12 cellular contexts compared by ENCODE assay signal in the genomic region with DNA sequence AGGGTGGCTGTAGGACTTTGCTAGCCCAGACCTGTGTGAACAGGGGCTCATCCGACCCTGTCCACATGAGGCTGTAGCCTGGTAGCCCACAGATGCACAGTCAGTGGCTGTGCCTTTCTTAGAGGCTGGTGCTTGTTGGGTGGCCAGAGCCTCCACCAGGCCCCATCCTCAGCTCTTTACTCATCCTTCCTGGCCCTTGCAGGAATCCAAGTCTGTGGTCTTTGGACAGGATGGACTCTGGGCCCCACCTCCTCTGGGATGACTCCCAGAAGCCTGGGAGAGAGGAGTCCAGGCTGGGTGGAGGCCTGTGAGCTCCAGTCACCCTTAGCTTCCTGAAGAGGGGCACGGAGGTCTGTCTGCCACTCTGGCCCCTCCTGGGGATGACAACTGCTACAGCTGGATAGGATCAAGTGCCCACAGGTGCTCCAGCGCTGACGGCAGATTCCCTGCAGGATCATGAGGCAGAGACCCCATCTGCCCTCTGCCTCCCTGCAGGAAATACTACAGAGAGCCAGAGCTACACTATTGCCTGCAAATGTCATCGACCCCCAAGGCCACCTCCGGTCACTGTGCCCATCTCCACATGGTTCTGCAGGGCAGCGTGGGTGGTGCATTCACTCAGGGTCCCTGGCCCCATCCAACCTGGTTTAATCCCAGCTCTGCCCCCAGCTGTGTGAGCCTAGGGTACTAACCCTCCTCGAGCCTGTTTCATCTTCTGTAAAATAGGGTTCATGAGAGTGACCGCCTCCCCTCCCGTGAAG.
DNase-seq lines count a peak whose midpoint lies in the region; ATAC-seq and TF ChIP-seq lines count a peak whose summit lies in the region.
"Had no signal": no experiment of that assay in that cellular context is flagged by ENCODE, and none has a peak within 500 bp of the region (broad histone marks: within the 10 kb centered on the region; RNA-seq: fewer than 3 reads in every experiment).

No MANE protein-coding gene starts in this region.

- no peak for ATAC-seq in HG02642 (IDR thresholded peaks at IDR 0.05; ENCODE audit: poor library complexity, unreplicated experiment)

- no peak for TF ChIP-seq EP300 in tibial nerve (IDR thresholded peaks at IDR 0.05)

- no peaks in the 10 kb centered on the region for H3K79me2 ChIP-seq in GM23248 (ENCODE audit: insufficient read depth)

- TF ChIP-seq POLR2A in lower leg skin (IDR thresholded peaks at IDR 0.05) (no peak), tibial nerve (IDR thresholded peaks at IDR 0.05) (no peak)

- no peaks in the 10 kb centered on the region for H4K20me1 ChIP-seq in GM23248 (ENCODE audit: insufficient read depth)

- H3K27me3 ChIP-seq in GM23248 (replicated peaks; ENCODE audit: insufficient read depth) (no peaks in the 10 kb centered on the region), tibial nerve (no peaks in the 10 kb centered on the region)
- H3K27me3 ChIP-seq: ascending aorta, neutrophil had no signal

- H3K9ac ChIP-seq in GM23248: peak overlapping the region; percentile 25

- no peak overlapping the region for H3K4me3 ChIP-seq in GM23248
- H3K4me3 ChIP-seq in lower leg skin (ENCODE audit: low read depth, poor library complexity, severe bottlenecking): no peak overlapping the region
- H3K4me3 ChIP-seq in tibial nerve: no peak overlapping the region
- H3K4me3 ChIP-seq: ascending aorta had no signal

- TF ChIP-seq CTCF in lower leg skin (IDR thresholded peaks at IDR 0.05): no peak
- no peak for TF ChIP-seq CTCF in tibial nerve (IDR thresholded peaks at IDR 0.05)

- H3K4me1 ChIP-seq in GM23248 (ENCODE audit: insufficient read depth): peaks cover 20% of the 10 kb centered on the region
- peaks cover 0 to 6% (median 0%) of the 10 kb centered on the region in 4 donors for H3K4me1 ChIP-seq in tibial nerve
- H3K4me1 ChIP-seq: ascending aorta had no signal

- in situ Hi-C loops in GM23248 (cut with MboI): no loop called here

- no peaks in the 10 kb centered on the region for H3K36me3 ChIP-seq in GM23248 (ENCODE audit: low read depth)
- no peaks in the 10 kb centered on the region for H3K36me3 ChIP-seq in tibial nerve
- H3K36me3 ChIP-seq: ascending aorta, neutrophil had no signal

- 0 out of 2 replicates have a peak overlapping the region, but pooled peaks have one; percentile 15 for H2AFZ ChIP-seq in GM23248

- H3K4me2 ChIP-seq in GM23248 (ENCODE audit: unreplicated experiment): no peak overlapping the region

- H3K27ac ChIP-seq in GM23248 (peak overlapping the region; percentile 49), tibial nerve (peak overlapping the region in 1 of 4 donors; percentile 4)
- H3K27ac ChIP-seq: ascending aorta, epithelial cell of prostate, neutrophil had no signal

- no peaks in the 10 kb centered on the region for H3K9me2 ChIP-seq in GM23248 (ENCODE audit: insufficient read depth)

- intact Hi-C loops in lower leg skin (cut with DNase I; ENCODE audit: low total_unique reads): no loop called here

- 66 to 68% methylated on average over 10 of the region's 10 CpGs for WGBS in GM23248 (ENCODE audit: low coverage in 1 of 2, low lambda C conversion rate in 2 of 2, missing lambda C conversion rate in 2 of 2), 2 experiments
- 79 to 87% methylated on average over 10 of the region's 10 CpGs for WGBS in lower leg skin, 2 donors
- whole genome bisulfite sequencing in tibial nerve, 2 donors: 64 to 73% methylated on average over 7 to 9 of the region's 10 CpGs

- no peaks in the 10 kb centered on the region for H3K9me3 ChIP-seq in GM23248 (ENCODE audit: low read depth)
- H3K9me3 ChIP-seq in tibial nerve: no peaks in the 10 kb centered on the region
- H3K9me3 ChIP-seq: ascending aorta, neutrophil had no signal

- peaks cover 9% of the 10 kb centered on the region for H3F3A ChIP-seq in GM23248 (ENCODE audit: insufficient read depth)

- DNase-seq in 8988T: peak; percentile 9
- peak; percentile 94 for DNase-seq in GM23248
- DNase-seq in astrocyte of the hippocampus (ENCODE audit: low read depth, low spot score): peak; percentile 31
- peak; percentile 34 to 86 for DNase-seq in lower leg skin (ENCODE audit: low spot score in 2 of 2)
- DNase-seq in tibial nerve (ENCODE audit: low spot score in 2 of 2): no peak
- DNase-seq in NCI-H345 treated with DMSO at 0.1 percent for 48 hours (lab: John Stamatoyannopoulos, UW; ENCODE audit: unreplicated experiment): no peak
- no peak for DNase-seq in NCI-H1930 (lab: John Stamatoyannopoulos, UW)
- DNase-seq: T-helper 17 cell had no signal

Comparison
In these comparisons a context has a peak if more than half of its experiments do, and no peak if none do; other contexts are left out.
1. DNase-seq: peak in 8988T (single experiment), GM23248 (single experiment), astrocyte of the hippocampus (single experiment) and lower leg skin (2 of 2); none in tibial nerve (0 of 2), NCI-H345 treated with DMSO at 0.1 percent for 48 hours (single experiment) and NCI-H1930 (0 of 2).